ENCODE assay signal across 27 cellular contexts in genomic region chr3:193897791-193898190, GRCh38.
DNase-seq lines count a peak whose midpoint lies in the region; ATAC-seq and TF ChIP-seq lines count a peak whose summit lies in the region.
"Had no signal": no experiment of that assay in that cellular context is flagged by ENCODE, and none has a peak within 500 bp of the region (broad histone marks: within the 10 kb centered on the region; RNA-seq: fewer than 3 reads in every experiment).

No MANE protein-coding gene starts in this region.

- no peaks in the 10 kb centered on the region for H3F3A ChIP-seq in GM23248 (ENCODE audit: insufficient read depth)

- no peak overlapping the region for H3K27ac ChIP-seq in GM23248
- H3K27ac ChIP-seq: 22Rv1, ascending aorta, upper lobe of right lung had no signal

- H3K36me3 Mint-ChIP-seq in brain (no peaks in the 10 kb centered on the region), nephron progenitor cell (ENCODE audit: low read depth) (no peaks in the 10 kb centered on the region), chondrocyte (ENCODE audit: low read depth) (peaks cover 3% of the 10 kb centered on the region)
- H3K36me3 Mint-ChIP-seq: activated naive CD8-positive, alpha-beta T cell; CD4-positive, CD25-positive, alpha-beta regulatory T cell; naive thymus-derived CD8-positive, alpha-beta T cell; T-cell had no signal

- 49 to 51% methylated on average over 10 of the region's 10 CpGs for WGBS in GM23248 (ENCODE audit: low coverage in 1 of 2, low lambda C conversion rate in 2 of 2, missing lambda C conversion rate in 2 of 2), 2 experiments

- H3K79me2 ChIP-seq in GM23248 (ENCODE audit: insufficient read depth), result no peaks in the 10 kb centered on the region

- no peaks in the 10 kb centered on the region for H3K9me2 ChIP-seq in GM23248 (ENCODE audit: insufficient read depth)

- TF ChIP-seq CTCF in brain (conservative IDR thresholded peaks at IDR 0.05) (no peak), nephron progenitor cell (IDR thresholded peaks at IDR 0.05) (no peak), chondrocyte (IDR thresholded peaks at IDR 0.05) (no peak)

- no peak for DNase-seq in Right ventricle myocardium inferior (ENCODE audit: missing footprints)
- no peak for DNase-seq in left cardiac atrium
- DNase-seq in nephron progenitor cell, result peak; percentile 66
- DNase-seq in NCI-H2081 (lab: John Stamatoyannopoulos, UW), result no peak
- no peak for DNase-seq in chondrocyte (ENCODE audit: low spot score)
- no peak for DNase-seq in GM23248
- DNase-seq: activated CD4-positive, CD25-positive, alpha-beta regulatory T cell treated with anti-CD3 and anti-CD28 coated beads, Interleukin-2, amount 50 U/mL, for 72 hours; activated CD8-positive, alpha-beta T cell treated with anti-CD3 and anti-CD28 coated beads for 36 hours; caudate nucleus; CD4-positive, CD25-positive, alpha-beta regulatory T cell; IMR-90; naive thymus-derived CD8-positive, alpha-beta T cell; NCI-H1092; NCI-H1694 treated with DMSO at 0.1 percent for 48 hours; NCI-H524 treated with DMSO at 0.1 percent for 48 hours; SHP77 treated with DMSO at 0.1 percent for 48 hours; stimulated activated CD4-positive, alpha-beta T cell treated with anti-CD3 and anti-CD28 coated beads, Interleukin-12 subunit alpha, Interleukin-12 subunit beta, amount 100 ng/mL, for 4 hours; stimulated activated CD4-positive, alpha-beta T cell treated with anti-CD3 and anti-CD28 coated beads, Interleukin-4, amount 100 ng/mL, for 1 hour; T-cell; upper lobe of right lung had no signal

- no peaks in the 10 kb centered on the region for H4K20me1 ChIP-seq in GM23248 (ENCODE audit: insufficient read depth)

- peaks cover 23% of the 10 kb centered on the region; the same call in 1 of the 2 replicates for H3K27me3 ChIP-seq in GM23248 (replicated peaks; ENCODE audit: insufficient read depth)
- H3K27me3 ChIP-seq: ascending aorta, gastroesophageal sphincter, ovary, upper lobe of right lung had no signal

- peaks cover 49% of the 10 kb centered on the region for H3K4me1 Mint-ChIP-seq in brain
- H3K4me1 Mint-ChIP-seq in nephron progenitor cell, result peaks cover 82% of the 10 kb centered on the region
- peaks cover 8% of the 10 kb centered on the region for H3K4me1 Mint-ChIP-seq in chondrocyte (ENCODE audit: low read depth)
- H3K4me1 Mint-ChIP-seq: naive thymus-derived CD8-positive, alpha-beta T cell had no signal

- no peak overlapping the region for H3K4me2 ChIP-seq in GM23248 (ENCODE audit: unreplicated experiment)

- H3K9me3 ChIP-seq in GM23248 (ENCODE audit: low read depth), result no peaks in the 10 kb centered on the region
- H3K9me3 ChIP-seq: ascending aorta, gastroesophageal sphincter, ovary, upper lobe of right lung had no signal

- H3K27me3 Mint-ChIP-seq in brain (no peaks in the 10 kb centered on the region), nephron progenitor cell (ENCODE audit: low read depth, poor library complexity) (peaks cover 22% of the 10 kb centered on the region), chondrocyte (ENCODE audit: low read depth) (peaks cover 61% of the 10 kb centered on the region)
- H3K27me3 Mint-ChIP-seq: activated CD8-positive, alpha-beta T cell treated with anti-CD3 and anti-CD28 coated beads for 36 hours; activated naive CD8-positive, alpha-beta T cell had no signal

- H2AFZ ChIP-seq in GM23248, result no peak overlapping the region

- H3K9me3 Mint-ChIP-seq in brain (peaks cover 0 to 11% (median 4%) of the 10 kb centered on the region in 5 experiments), nephron progenitor cell (peaks cover 14% of the 10 kb centered on the region), chondrocyte (ENCODE audit: low read depth) (peaks cover 3% of the 10 kb centered on the region)
- H3K9me3 Mint-ChIP-seq: activated CD8-positive, alpha-beta T cell treated with anti-CD3 and anti-CD28 coated beads for 36 hours; T-cell had no signal

- H3K27ac Mint-ChIP-seq in brain (peak overlapping the region in 3 of 5 experiments; percentile 14 to 68 (median 42)), nephron progenitor cell (peak overlapping the region; percentile 80), chondrocyte (ENCODE audit: unreplicated experiment) (no peak overlapping the region)
- H3K27ac Mint-ChIP-seq: activated CD8-positive, alpha-beta T cell treated with anti-CD3 and anti-CD28 coated beads for 36 hours; activated naive CD8-positive, alpha-beta T cell; CD4-positive, CD25-positive, alpha-beta regulatory T cell; naive thymus-derived CD8-positive, alpha-beta T cell had no signal

- H3K36me3 ChIP-seq in GM23248 (ENCODE audit: low read depth), result no peaks in the 10 kb centered on the region
- H3K36me3 ChIP-seq: ascending aorta, gastroesophageal sphincter, ovary, upper lobe of right lung had no signal

- peak; percentile 27 for ATAC-seq in Right ventricle myocardium inferior
- ATAC-seq in left cardiac atrium, result no peak
- no peak for ATAC-seq in GM21367 (IDR thresholded peaks at IDR 0.05; ENCODE audit: unreplicated experiment)
- ATAC-seq: activated CD8-positive, alpha-beta T cell treated with anti-CD3 and anti-CD28 coated beads for 36 hours; naive thymus-derived CD8-positive, alpha-beta T cell; T-cell; upper lobe of right lung had no signal

- H3K4me1 ChIP-seq in GM23248 (ENCODE audit: insufficient read depth), result no peaks in the 10 kb centered on the region
- H3K4me1 ChIP-seq: ascending aorta had no signal

- H3K9ac ChIP-seq in GM23248, result no peak overlapping the region

- in situ Hi-C loops in GM23248 (cut with MboI), result no loop called here

- H3K4me3 Mint-ChIP-seq in brain (peak overlapping the region in 1 of 5 experiments; percentile 34), nephron progenitor cell (peak overlapping the region; percentile 21), chondrocyte (ENCODE audit: unreplicated experiment) (no peak overlapping the region)
- H3K4me3 Mint-ChIP-seq: activated CD8-positive, alpha-beta T cell treated with anti-CD3 and anti-CD28 coated beads for 36 hours; activated naive CD8-positive, alpha-beta T cell; CD4-positive, CD25-positive, alpha-beta regulatory T cell; naive thymus-derived CD8-positive, alpha-beta T cell; T-cell had no signal

- H3K4me3 ChIP-seq in GM23248, result no peak overlapping the region
- H3K4me3 ChIP-seq: ascending aorta, gastroesophageal sphincter, ovary, upper lobe of right lung had no signal

- intact Hi-C loops in Right ventricle myocardium inferior (cut with DNase I), result loop anchor here (10.0 kb wide), 1 partner anchor 103 kb away; no protein-coding TSS in a partner anchor
- intact Hi-C loops in left cardiac atrium (cut with DNase I), result no loop called here
